Comparison of ENCODE assay signal across 10 cellular contexts in genomic region chr7:50664461-50664922, GRCh38.
DNase-seq lines count a peak whose midpoint lies in the region; ATAC-seq lines count a peak whose summit lies in the region.
"Had no signal": no experiment of that assay in that cellular context is flagged by ENCODE, and none has a peak within 500 bp of the region (broad histone marks: within the 10 kb centered on the region; RNA-seq: fewer than 3 reads in every experiment).

No MANE protein-coding gene starts in this region.

- DNase-seq in ELR (ENCODE audit: low read depth) = peak; percentile 82
- DNase-seq in activated naive CD8-positive, alpha-beta T cell treated with anti-CD3 and anti-CD28 coated beads, Interleukin-2, amount 10 ng/mL, durations not matched to agents 7 days and 5 days = no peak
- no peak for DNase-seq in DMS 273 (lab: John Stamatoyannopoulos, UW; ENCODE audit: unreplicated experiment)
- no peak for DNase-seq in OCI-M2 (lab: John Stamatoyannopoulos, UW; ENCODE audit: unreplicated experiment)
- no peak for DNase-seq in activated gamma-delta T cell (lab: John Stamatoyannopoulos, UW)

- peak overlapping the region; percentile 44 for H3K9ac ChIP-seq in skeletal muscle satellite cell (ENCODE audit: low read depth, low read length)

- peak overlapping the region; percentile 58 for H3K4me2 ChIP-seq in skeletal muscle satellite cell (ENCODE audit: low read length)

- peaks cover 57% of the 10 kb centered on the region for H3K4me1 Mint-ChIP-seq in activated naive CD8-positive, alpha-beta T cell treated with anti-CD3 and anti-CD28 coated beads, Interleukin-2, amount 10 ng/mL, durations not matched to agents 7 days and 5 days

- POLR2A ChIA-PET in activated naive CD8-positive, alpha-beta T cell treated with anti-CD3 and anti-CD28 coated beads, Interleukin-2, amount 10 ng/mL, durations not matched to agents 7 days and 5 days (lab: Charles Lee) = no interaction called here

- H3K4me3 Mint-ChIP-seq in activated naive CD8-positive, alpha-beta T cell treated with anti-CD3 and anti-CD28 coated beads, Interleukin-2, amount 10 ng/mL, durations not matched to agents 7 days and 5 days = no peak overlapping the region
- H3K4me3 Mint-ChIP-seq: stimulated activated naive CD8-positive, alpha-beta T cell treated with anti-CD3 and anti-CD28 coated beads, Interleukin-15, Interleukin-2, amounts not matched to agents 100 ng/mL and 50 ng/mL, for 24 hours had no signal

- peak overlapping the region; percentile 36 for H3K27ac Mint-ChIP-seq in activated naive CD8-positive, alpha-beta T cell treated with anti-CD3 and anti-CD28 coated beads, Interleukin-2, amount 10 ng/mL, durations not matched to agents 7 days and 5 days
- H3K27ac Mint-ChIP-seq: stimulated activated naive CD8-positive, alpha-beta T cell treated with anti-CD3 and anti-CD28 coated beads, Interleukin-15, Interleukin-2, amounts not matched to agents 100 ng/mL and 50 ng/mL, for 24 hours had no signal

- no peaks in the 10 kb centered on the region for H3K9me3 Mint-ChIP-seq in activated naive CD8-positive, alpha-beta T cell treated with anti-CD3 and anti-CD28 coated beads, Interleukin-2, amount 10 ng/mL, durations not matched to agents 7 days and 5 days
- H3K9me3 Mint-ChIP-seq: IgD-negative memory B cell; stimulated activated naive CD8-positive, alpha-beta T cell treated with anti-CD3 and anti-CD28 coated beads, Interleukin-15, Interleukin-2, amounts not matched to agents 100 ng/mL and 50 ng/mL, for 24 hours had no signal

- peak; percentile 44 for ATAC-seq in GM19467 (IDR thresholded peaks at IDR 0.05; ENCODE audit: unreplicated experiment)
- ATAC-seq in HG03442 (IDR thresholded peaks at IDR 0.05; ENCODE audit: unreplicated experiment) = peak; percentile 70
- ATAC-seq in activated naive CD8-positive, alpha-beta T cell treated with anti-CD3 and anti-CD28 coated beads, Interleukin-2, amount 10 ng/mL, durations not matched to agents 7 days and 5 days (ENCODE audit: low read depth) = no peak

- H3K4me1 ChIP-seq in skeletal muscle satellite cell (ENCODE audit: control insufficient read depth, insufficient read depth, low read length) = peaks cover 56% of the 10 kb centered on the region

- no peaks in the 10 kb centered on the region for H3K27me3 ChIP-seq in skeletal muscle satellite cell (ENCODE audit: control insufficient read depth, insufficient read depth, low read length)

- no peaks in the 10 kb centered on the region for H3K36me3 Mint-ChIP-seq in activated naive CD8-positive, alpha-beta T cell treated with anti-CD3 and anti-CD28 coated beads, Interleukin-2, amount 10 ng/mL, durations not matched to agents 7 days and 5 days

- no peaks in the 10 kb centered on the region for H3K9me3 ChIP-seq in skeletal muscle satellite cell (replicated peaks; ENCODE audit: low read length)

- H3K4me3 ChIP-seq in skeletal muscle satellite cell (ENCODE audit: low read length) = peak overlapping the region; percentile 35

- H3K36me3 ChIP-seq in skeletal muscle satellite cell (ENCODE audit: insufficient read depth, low read length) = peaks cover 26% of the 10 kb centered on the region

- H3K27me3 Mint-ChIP-seq in activated naive CD8-positive, alpha-beta T cell treated with anti-CD3 and anti-CD28 coated beads, Interleukin-2, amount 10 ng/mL, durations not matched to agents 7 days and 5 days = no peaks in the 10 kb centered on the region
- H3K27me3 Mint-ChIP-seq: stimulated activated naive CD8-positive, alpha-beta T cell treated with anti-CD3 and anti-CD28 coated beads, Interleukin-15, Interleukin-2, amounts not matched to agents 100 ng/mL and 50 ng/mL, for 24 hours had no signal
